ENCODE assay signal across 15 cellular contexts in genomic region chr22:17769716-17770082, GRCh38. TPM values are rescaled to one million over a fixed set of nuclear protein-coding genes. Genes with fewer than 3 reads are reported as not detected.
DNase-seq lines count a peak whose midpoint lies in the region; ATAC-seq, FAIRE-seq and TF ChIP-seq lines count a peak whose summit lies in the region.
"Had no signal": no experiment of that assay in that cellular context is flagged by ENCODE, and none has a peak within 500 bp of the region (broad histone marks: within the 10 kb centered on the region; RNA-seq: fewer than 3 reads in every experiment).

No MANE protein-coding gene starts in this region.

- no peak for TF ChIP-seq CTCF in K562 (IDR thresholded peaks at IDR 0.05 in 2 of 3, conservative IDR thresholded peaks at IDR 0.05 in 1 of 3; ENCODE audit: insufficient read depth in 2 of 3, low read depth in 1 of 3, low read length in 3 of 3)
- TF ChIP-seq CTCF in transverse colon (IDR thresholded peaks at IDR 0.05), result no peak
- TF ChIP-seq CTCF in mesothelial cell of epicardium (IDR thresholded peaks at IDR 0.05; ENCODE audit: unreplicated experiment), result no peak

- no peak overlapping the region for H3K4me2 ChIP-seq in K562 (ENCODE audit: insufficient read depth, low read length)

- H3K9ac ChIP-seq in K562 (ENCODE audit: insufficient read depth in 1 of 2, low read depth in 2 of 2, low read length in 2 of 2), result peak overlapping the region in 1 of 2 experiments; percentile 59; a peak in 1 of 4 replicates

- no peak for ATAC-seq in activated naive CD8-positive, alpha-beta T cell treated with anti-CD3 and anti-CD28 coated beads, Interleukin-2, amount 10 ng/mL, durations not matched to agents 7 days and 5 days (ENCODE audit: low read depth)
- ATAC-seq in K562, result no peak
- ATAC-seq in naive B cell (ENCODE audit: low read depth in 2 of 2), result no peak
- ATAC-seq in HG03108 (IDR thresholded peaks at IDR 0.05; ENCODE audit: unreplicated experiment), result no peak
- ATAC-seq: activated T-cell treated with anti-CD3 and anti-CD28 coated beads, Interleukin-2, amount 50 U/mL, for 72 hours; heart right ventricle had no signal

- BruUV-seq in K562 (replicated peaks; lab: Mats Ljungman, UMichigan), result no TSS peak

- 90% methylated on average over 9 of the region's 9 CpGs for WGBS in K562 (ENCODE audit: insufficient coverage, low coverage, missing lambda C conversion rate)
- WGBS in transverse colon (ENCODE audit: low coverage in 1 of 2), 2 donors, result 57% methylated on average over 9 of the region's 9 CpGs; no CpG with 5 or more reads in 1 of the 2 donors

- H3K9me3 ChIP-seq in K562 (replicated peaks; ENCODE audit: control insufficient read depth, insufficient read depth, low read depth, low read length), result no peaks in the 10 kb centered on the region
- H3K9me3 ChIP-seq in transverse colon, result no peaks in the 10 kb centered on the region
- H3K9me3 ChIP-seq: heart right ventricle, left ventricle myocardium inferior had no signal

- H3K9me3 Mint-ChIP-seq in activated naive CD8-positive, alpha-beta T cell treated with anti-CD3 and anti-CD28 coated beads, Interleukin-2, amount 10 ng/mL, durations not matched to agents 7 days and 5 days, result no peaks in the 10 kb centered on the region
- H3K9me3 Mint-ChIP-seq in activated naive CD8-positive, alpha-beta T cell treated with anti-CD3 and anti-CD28 coated beads for 36 hours, result no peaks in the 10 kb centered on the region
- H3K9me3 Mint-ChIP-seq in naive B cell, result no peaks in the 10 kb centered on the region
- H3K9me3 Mint-ChIP-seq in mesothelial cell of epicardium, result no peaks in the 10 kb centered on the region
- H3K9me3 Mint-ChIP-seq: activated naive CD4-positive, alpha-beta T cell treated with anti-CD3 and anti-CD28 coated beads, Interleukin-2, amount 50 U/mL, for 24 hours; activated T-cell treated with anti-CD3 and anti-CD28 coated beads, Interleukin-2, amount 50 U/mL, for 72 hours had no signal

- H3K4me3 Mint-ChIP-seq in activated naive CD8-positive, alpha-beta T cell treated with anti-CD3 and anti-CD28 coated beads, Interleukin-2, amount 10 ng/mL, durations not matched to agents 7 days and 5 days, result no peak overlapping the region
- H3K4me3 Mint-ChIP-seq in activated naive CD8-positive, alpha-beta T cell treated with anti-CD3 and anti-CD28 coated beads for 36 hours, result no peak overlapping the region
- peak overlapping the region in 1 of 8 donors; percentile 43 for H3K4me3 Mint-ChIP-seq in naive B cell
- H3K4me3 Mint-ChIP-seq in mesothelial cell of epicardium, result no peak overlapping the region
- H3K4me3 Mint-ChIP-seq: activated naive CD4-positive, alpha-beta T cell treated with anti-CD3 and anti-CD28 coated beads, Interleukin-2, amount 50 U/mL, for 24 hours; activated T-cell treated with anti-CD3 and anti-CD28 coated beads, Interleukin-2, amount 50 U/mL, for 72 hours had no signal

- H4K20me1 ChIP-seq in K562 (replicated peaks; ENCODE audit: control insufficient read depth, insufficient read depth, low read length), result peaks cover 55% of the 10 kb centered on the region

- peaks cover 79% of the 10 kb centered on the region for H3K79me2 ChIP-seq in K562 (ENCODE audit: control insufficient read depth, insufficient read depth, low read length)

- H3K27me3 Mint-ChIP-seq in activated naive CD8-positive, alpha-beta T cell treated with anti-CD3 and anti-CD28 coated beads, Interleukin-2, amount 10 ng/mL, durations not matched to agents 7 days and 5 days, result peaks cover 10% of the 10 kb centered on the region
- no peaks in the 10 kb centered on the region for H3K27me3 Mint-ChIP-seq in activated naive CD8-positive, alpha-beta T cell treated with anti-CD3 and anti-CD28 coated beads for 36 hours
- H3K27me3 Mint-ChIP-seq in naive B cell, result no peaks in the 10 kb centered on the region
- H3K27me3 Mint-ChIP-seq in mesothelial cell of epicardium (ENCODE audit: low read depth), result no peaks in the 10 kb centered on the region
- H3K27me3 Mint-ChIP-seq: activated naive CD4-positive, alpha-beta T cell treated with anti-CD3 and anti-CD28 coated beads, Interleukin-2, amount 50 U/mL, for 24 hours had no signal

- intact Hi-C loops in K562 (cut with micrococcal nuclease), result loop anchor here (10.0 kb wide), 1 partner anchor 295 kb away; no protein-coding TSS in a partner anchor
- intact Hi-C loops in transverse colon (cut with DNase I; ENCODE audit: low total_unique reads), result no loop called here

- H3K36me3 Mint-ChIP-seq in activated naive CD8-positive, alpha-beta T cell treated with anti-CD3 and anti-CD28 coated beads, Interleukin-2, amount 10 ng/mL, durations not matched to agents 7 days and 5 days, result peaks cover 3% of the 10 kb centered on the region
- peaks cover 3% of the 10 kb centered on the region for H3K36me3 Mint-ChIP-seq in activated naive CD8-positive, alpha-beta T cell treated with anti-CD3 and anti-CD28 coated beads for 36 hours
- H3K36me3 Mint-ChIP-seq in naive B cell (no peaks in the 10 kb centered on the region), mesothelial cell of epicardium (no peaks in the 10 kb centered on the region)
- H3K36me3 Mint-ChIP-seq: activated naive CD4-positive, alpha-beta T cell treated with anti-CD3 and anti-CD28 coated beads, Interleukin-2, amount 50 U/mL, for 24 hours had no signal

- H3K4me1 ChIP-seq in K562 (replicated peaks in 1 of 2; ENCODE audit: control insufficient read depth in 2 of 2, insufficient read depth in 2 of 2, low read length in 2 of 2) (peaks cover 10 to 53% of the 10 kb centered on the region in 2 experiments), transverse colon (peaks cover 6 to 55% (median 28%) of the 10 kb centered on the region in 4 donors)

- CTCF ChIA-PET in K562 (lab: Yijun Ruan, JAX; ENCODE audit: low intra/inter-chr PET ratio), result no interaction called here
- CTCF ChIA-PET in HEK293T (lab: Yijun Ruan, JAX), result interaction anchor here (1.1 kb wide), 1 partner anchor 306 kb away, joined by 3 read pairs; no protein-coding TSS in a partner anchor

- no peak for TF ChIP-seq RAD21 in K562 (CRISPR knock-in tag; conservative IDR thresholded peaks at IDR 0.05 in 1 of 2, IDR thresholded peaks at IDR 0.05 in 1 of 2)

- peaks cover 18% of the 10 kb centered on the region; the same call in 2 of the 3 replicates for H3K36me3 ChIP-seq in K562 (ENCODE audit: control insufficient read depth, insufficient read depth, low read length)
- no peaks in the 10 kb centered on the region for H3K36me3 ChIP-seq in transverse colon
- H3K36me3 ChIP-seq: heart right ventricle, left ventricle myocardium inferior had no signal

- TF ChIP-seq EP300 in K562 (IDR thresholded peaks at IDR 0.05; ENCODE audit: low read length) (no peak), transverse colon (IDR thresholded peaks at IDR 0.05; ENCODE audit: low read depth) (no peak)

- no peak for TF ChIP-seq POLR2A in K562 (conservative IDR thresholded peaks at IDR 0.05)
- no peak for TF ChIP-seq POLR2A in transverse colon (IDR thresholded peaks at IDR 0.05)

- H3K4me3 ChIP-seq in K562 (no peak overlapping the region), transverse colon (no peak overlapping the region)
- H3K4me3 ChIP-seq: heart right ventricle, left ventricle myocardium inferior had no signal

- H3K27ac ChIP-seq in K562 (ENCODE audit: extremely low read depth, low read depth, low read length) (no peak overlapping the region), transverse colon (peak overlapping the region in 2 of 4 donors; percentile 12 to 49)
- H3K27ac ChIP-seq: left ventricle myocardium inferior had no signal

- H3K27ac Mint-ChIP-seq in activated naive CD8-positive, alpha-beta T cell treated with anti-CD3 and anti-CD28 coated beads, Interleukin-2, amount 10 ng/mL, durations not matched to agents 7 days and 5 days, result peak overlapping the region; percentile 14
- H3K27ac Mint-ChIP-seq in activated naive CD8-positive, alpha-beta T cell treated with anti-CD3 and anti-CD28 coated beads for 36 hours, result no peak overlapping the region
- H3K27ac Mint-ChIP-seq in naive B cell (peak overlapping the region in 4 of 6 donors; percentile 24 to 93 (median 74)), mesothelial cell of epicardium (no peak overlapping the region)
- H3K27ac Mint-ChIP-seq: activated naive CD4-positive, alpha-beta T cell treated with anti-CD3 and anti-CD28 coated beads, Interleukin-2, amount 50 U/mL, for 24 hours; activated T-cell treated with anti-CD3 and anti-CD28 coated beads, Interleukin-2, amount 50 U/mL, for 72 hours had no signal

- no peak for DNase-seq in activated naive CD8-positive, alpha-beta T cell treated with anti-CD3 and anti-CD28 coated beads, Interleukin-2, amount 10 ng/mL, durations not matched to agents 7 days and 5 days
- DNase-seq in activated naive CD8-positive, alpha-beta T cell treated with anti-CD3 and anti-CD28 coated beads for 36 hours, result no peak
- DNase-seq in K562 (ENCODE audit: extremely low read depth in 1 of 4, low spot score in 3 of 4) (no peak), naive B cell (no peak), transverse colon (peak; percentile 70), mesothelial cell of epicardium (ENCODE audit: low spot score in 2 of 2, unreplicated experiment in 2 of 2) (no peak), HEK293T (ENCODE audit: extremely low spot score) (no peak)
- DNase-seq: activated CD4-positive, alpha-beta T cell treated with anti-CD3 and anti-CD28 coated beads for 4 hours; activated T-cell treated with anti-CD3 and anti-CD28 coated beads, Interleukin-2, amount 50 U/mL, for 72 hours; heart right ventricle; left ventricle myocardium inferior; NCI-H510A treated with DMSO at 0.1 percent for 48 hours; NK-92 treated with Interleukin-12 subunit alpha and Interleukin-12 subunit beta, amount 100 ng/mL, for 24 hours had no signal

- FAIRE-seq in K562 (lab: Jason Lieb, UNC), result no peak

- in situ Hi-C loops in K562 (cut with MboI) (no loop called here), transverse colon (cut with MboI; ENCODE audit: low pct_ligation_motif_present in 1 of 4, low pct_unique_long_range_greater_than_20kb in 1 of 4, low sequenced_read_pairs in 3 of 4) (no loop called here)

- peaks cover 33% of the 10 kb centered on the region for H3K4me1 Mint-ChIP-seq in activated naive CD8-positive, alpha-beta T cell treated with anti-CD3 and anti-CD28 coated beads, Interleukin-2, amount 10 ng/mL, durations not matched to agents 7 days and 5 days
- peaks cover 46% of the 10 kb centered on the region for H3K4me1 Mint-ChIP-seq in activated naive CD8-positive, alpha-beta T cell treated with anti-CD3 and anti-CD28 coated beads for 36 hours
- peaks cover 37 to 57% (median 44%) of the 10 kb centered on the region in 3 donors for H3K4me1 Mint-ChIP-seq in naive B cell
- H3K4me1 Mint-ChIP-seq in mesothelial cell of epicardium, result peaks cover 16% of the 10 kb centered on the region

- H2AFZ ChIP-seq in K562 (ENCODE audit: low read depth, low read length), result no peak overlapping the region

- no peaks in the 10 kb centered on the region for H3K9me1 ChIP-seq in K562 (ENCODE audit: control insufficient read depth, insufficient read depth, low read length)

- POLR2A ChIA-PET in activated naive CD8-positive, alpha-beta T cell treated with anti-CD3 and anti-CD28 coated beads, Interleukin-2, amount 10 ng/mL, durations not matched to agents 7 days and 5 days (lab: Charles Lee), result no interaction called here
- POLR2A ChIA-PET in K562 (lab: Yijun Ruan, JAX), result interaction anchor here (0.6 to 7.0 kb wide), 8 partner anchors 9 to 283 kb away, joined by 3 to 54 read pairs (median 3); no protein-coding TSS in a partner anchor
- POLR2A ChIA-PET in HEK293T (lab: Yijun Ruan, JAX), result no interaction called here

- H3K27me3 ChIP-seq in K562 (ENCODE audit: control insufficient read depth in 2 of 2, insufficient read depth in 2 of 2, low read length in 2 of 2), result no peaks in the 10 kb centered on the region
- no peaks in the 10 kb centered on the region for H3K27me3 ChIP-seq in transverse colon
- H3K27me3 ChIP-seq: heart right ventricle had no signal

RNA-seq across cellular contexts. Expression of gene BID, which starts 4.6 kb away (rescaled TPM):
- total RNA-seq in activated naive CD8-positive, alpha-beta T cell treated with anti-CD3 and anti-CD28 coated beads, Interleukin-2, amount 10 ng/mL, durations not matched to agents 7 days and 5 days, result 10 to 100 TPM; 33.6 to 35.6 TPM
- 10 to 100 TPM; 19.6 to 22.0 TPM for total RNA-seq in activated naive CD8-positive, alpha-beta T cell treated with anti-CD3 and anti-CD28 coated beads for 36 hours
- 18.0 and 26.5 TPM in 2 replicates for total RNA-seq in K562 (2011; cell fraction: chromatin; rRNA removed; ENCODE audit: low replicate concordance)
- total RNA-seq in K562 (2011; cell fraction: nucleolus; rRNA removed), result 39.3 and 42.0 TPM in 2 replicates
- total RNA-seq in K562 (2011; cell fraction: nucleoplasm; rRNA removed), result 27.0 and 30.7 TPM in 2 replicates
- total RNA-seq in K562 (2014; rRNA removed), result 165 and 212 TPM in 2 replicates
- total RNA-seq in K562 (2014; rRNA removed; fragmentation: Illumina TruSeq; extraction: Trizol), result 25.5 and 26.3 TPM in 2 replicates
- total RNA-seq in K562 (2015; rRNA removed; fragmentation: Illumina TruSeq; extraction: Trizol), result 60.4 and 63.7 TPM in 2 replicates
- total RNA-seq in K562 (2021), result 94.7 and 99.6 TPM in 2 replicates
- polyA plus RNA-seq in K562 (2011; rRNA removed), result 119 and 164 TPM in 2 replicates
- 249 and 453 TPM in 2 replicates for polyA plus RNA-seq in K562 (2011; cell fraction: cytosol; rRNA removed)
- 84.6 and 89.3 TPM in 2 replicates for polyA plus RNA-seq in K562 (2011; cell fraction: nucleus; rRNA removed)
- 60.9 and 80.1 TPM in 2 replicates for polyA plus RNA-seq in K562 (2012)
- polyA plus RNA-seq in K562 (2014; fragmentation: Illumina TruSeq; extraction: Trizol), result 35.2 and 84.7 TPM in 2 replicates
- polyA plus RNA-seq in K562 (2014; fragmentation: Nextera tagmentation; extraction: Ambion mirVana), result 1 to 10 TPM; 5.2 to 8.9 TPM
- polyA plus RNA-seq in K562 (2014; rRNA removed), result 208 and 209 TPM in 2 replicates
- polyA minus RNA-seq in K562 (2011; rRNA and poly(A)+ RNA removed), result 21.5 and 30.2 TPM in 2 replicates
- 46.1 and 91.5 TPM in 2 replicates for polyA minus RNA-seq in K562 (2011; cell fraction: cytosol; rRNA and poly(A)+ RNA removed)
- polyA minus RNA-seq in K562 (2011; cell fraction: nucleus; rRNA and poly(A)+ RNA removed), result 7.7 and 13.4 TPM in 2 replicates
- 10 to 100 TPM; 18.2 to 29.9 (median 23.1) TPM for polyA plus RNA-seq in naive B cell (ENCODE audit: low read depth in 6 of 6)
- total RNA-seq in transverse colon, result 10 to 100 TPM; 21.1 to 59.5 (median 25.5) TPM
- total RNA-seq in mesothelial cell of epicardium, result 29.9 to 33.6 TPM (median 31.7 TPM) in 3 replicates

Comparison
In these comparisons a context has a peak if more than half of its experiments do, and no peak if none do; other contexts are left out.
1. H3K27ac Mint-ChIP-seq: peak in activated naive CD8-positive, alpha-beta T cell treated with anti-CD3 and anti-CD28 coated beads, Interleukin-2, amount 10 ng/mL, durations not matched to agents 7 days and 5 days (single experiment) and naive B cell (4 of 6); none in activated naive CD8-positive, alpha-beta T cell treated with anti-CD3 and anti-CD28 coated beads for 36 hours (single experiment) and mesothelial cell of epicardium (single experiment).